Comparison of ENCODE assay signal across 5 cellular contexts in genomic region chr6:56176741-56177140, GRCh38.
"Had no signal": no experiment of that assay in that cellular context is flagged by ENCODE, and none has a peak within 500 bp of the region (broad histone marks: within the 10 kb centered on the region; RNA-seq: fewer than 3 reads in every experiment).

No MANE protein-coding gene starts in this region.

- ATAC-seq: GM23338 had no signal

- H3K4me2 ChIP-seq: GM23338 had no signal

- H3K4me3 ChIP-seq: GM23338 had no signal

- DNase-seq: H9, HCEC 1CT, HFFc6, KBM-7 had no signal

- H2AFZ ChIP-seq: GM23338 had no signal
